Comparison of ENCODE assay signal across 30 cellular contexts in the genomic region with DNA sequence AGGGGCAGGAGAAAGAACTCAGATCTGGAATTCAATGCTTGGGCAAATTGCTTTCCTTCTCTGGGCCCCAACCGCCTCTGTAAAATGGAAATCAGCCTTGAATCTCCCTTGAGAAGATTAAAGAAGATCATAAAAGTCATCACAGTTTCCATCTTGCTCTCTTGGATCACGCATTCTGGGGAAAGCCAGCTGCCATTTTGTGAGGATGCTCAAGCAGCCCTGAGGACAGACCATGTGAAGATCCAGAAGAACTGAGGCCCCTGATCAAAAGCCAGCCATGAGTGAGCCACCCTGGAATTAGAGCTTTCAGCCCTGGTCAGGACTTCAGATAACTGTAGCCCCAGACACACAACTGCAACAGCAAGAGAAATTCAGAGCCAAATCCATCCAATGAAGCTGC.
"Had no signal": no experiment of that assay in that cellular context is flagged by ENCODE, and none has a peak within 500 bp of the region (broad histone marks: within the 10 kb centered on the region; RNA-seq: fewer than 3 reads in every experiment).

No MANE protein-coding gene starts in this region.

- H3K4me1 ChIP-seq: psoas muscle had no signal

- H3K27me3 ChIP-seq: hepatocyte, ovary, uterus had no signal

- H2AFZ ChIP-seq: hepatocyte had no signal

- H3K79me2 ChIP-seq: hepatocyte had no signal

- DNase-seq: dermis blood vessel endothelial cell; effector memory CD8-positive, alpha-beta T cell; foreskin fibroblast; heart left ventricle; kidney; mesenchymal stem cell; midbrain; naive thymus-derived CD4-positive, alpha-beta T cell; nucleus accumbens; ovary; posterior cingulate gyrus; psoas muscle; right cardiac atrium; sigmoid colon; stimulated activated CD4-positive, alpha-beta T cell treated with anti-CD3 and anti-CD28 coated beads, Interleukin-4, amount 100 ng/mL, for 4 hours; stimulated activated naive CD8-positive, alpha-beta T cell treated with anti-CD3 and anti-CD28 coated beads, Interleukin-15, Interleukin-2, amounts not matched to agents 100 U/mL and 50 U/mL, for 24 hours; upper lobe of left lung; uterus had no signal

- H3K9me3 Mint-ChIP-seq: central memory CD8-positive, alpha-beta T cell; neural crest cell had no signal

- FAIRE-seq: kidney had no signal

- H3K4me3 Mint-ChIP-seq: central memory CD8-positive, alpha-beta T cell; effector memory CD8-positive, alpha-beta T cell; naive thymus-derived CD4-positive, alpha-beta T cell; neural crest cell; stimulated activated memory B cell treated with anti-CD40 and anti-IgM and Interleukin-4, amounts not matched to agents 10 μg/mL and 1 μg/mL and 100 μg/mL, for 72 hours had no signal

- ATAC-seq: effector memory CD8-positive, alpha-beta T cell; esophagus mucosa; gastroesophageal sphincter; heart left ventricle; left lobe of liver; naive thymus-derived CD4-positive, alpha-beta T cell; psoas muscle; right cardiac atrium; stimulated activated memory B cell treated with anti-CD40 and anti-IgM and Interleukin-4, amounts not matched to agents 10 μg/mL and 1 μg/mL and 100 μg/mL, for 72 hours; stimulated activated naive CD8-positive, alpha-beta T cell treated with anti-CD3 and anti-CD28 coated beads, Interleukin-15, Interleukin-2, amounts not matched to agents 100 U/mL and 50 U/mL, for 24 hours had no signal

- H3K27ac ChIP-seq: coronary artery, epithelial cell of prostate, gastroesophageal sphincter, heart left ventricle, hepatocyte, ovary, psoas muscle, sigmoid colon, thoracic aorta, tibial nerve, upper lobe of left lung, uterus had no signal

- H3K9me3 ChIP-seq: ovary, thoracic aorta, uterus had no signal

- H3K4me2 ChIP-seq: hepatocyte had no signal

- H3K36me3 ChIP-seq: gastroesophageal sphincter, heart left ventricle, ovary, sigmoid colon, thoracic aorta, tibial nerve, upper lobe of left lung, uterus had no signal

- H3K36me3 Mint-ChIP-seq: stimulated activated memory B cell treated with anti-CD40 and anti-IgM and Interleukin-4, amounts not matched to agents 10 μg/mL and 1 μg/mL and 100 μg/mL, for 72 hours had no signal

- H3K4me3 ChIP-seq: coronary artery, gastroesophageal sphincter, heart left ventricle, hepatocyte, lung, ovary, psoas muscle, sigmoid colon, thoracic aorta, tibial nerve, upper lobe of left lung, uterus had no signal

- H3K27ac Mint-ChIP-seq: effector memory CD8-positive, alpha-beta T cell; naive thymus-derived CD4-positive, alpha-beta T cell; stimulated activated memory B cell treated with anti-CD40 and anti-IgM and Interleukin-4, amounts not matched to agents 10 μg/mL and 1 μg/mL and 100 μg/mL, for 72 hours had no signal

- H3K4me1 Mint-ChIP-seq: central memory CD8-positive, alpha-beta T cell; naive thymus-derived CD4-positive, alpha-beta T cell; stimulated activated memory B cell treated with anti-CD40 and anti-IgM and Interleukin-4, amounts not matched to agents 10 μg/mL and 1 μg/mL and 100 μg/mL, for 72 hours had no signal
